7 cellular contexts compared by ENCODE assay signal in genomic region chr6:111086685-111087084, GRCh38. TPM values are rescaled to one million over a fixed set of nuclear protein-coding genes. Genes with fewer than 3 reads are reported as not detected.
A peak's percentile ranks its signal among the peaks of the same experiment; 100 is the strongest.
DNase-seq lines count a peak whose midpoint lies in the region; ATAC-seq and TF ChIP-seq lines count a peak whose summit lies in the region.

No MANE protein-coding gene starts in this region.

- no peak overlapping the region for H3K9ac ChIP-seq in iPS-15b (ENCODE audit: low read depth, low read length)

- H3K27me3 Mint-ChIP-seq in activated CD4-positive, alpha-beta memory T cell treated with anti-CD3 and anti-CD28 coated beads for 36 hours, result peaks cover 11% of the 10 kb centered on the region

- no peak for ATAC-seq in stimulated activated effector memory CD8-positive, alpha-beta T cell treated with anti-CD3 and anti-CD28 coated beads, Interleukin-12 subunit alpha, Interleukin-12 subunit beta, amount 100 ng/mL, for 72 hours

- H3K4me3 ChIP-seq in HFF-Myc (replicated peaks; ENCODE audit: low read depth, low read length), result peak overlapping the region; percentile 41
- H3K4me3 ChIP-seq in iPS-15b (ENCODE audit: low read depth, low read length), result peak overlapping the region; percentile 65

- CTCF ChIA-PET in activated CD4-positive, alpha-beta memory T cell treated with anti-CD3 and anti-CD28 coated beads for 36 hours (lab: Charles Lee), result interaction anchor here (1.1 kb wide), 1 partner anchor 124 kb away, joined by 4 read pairs; no protein-coding TSS in a partner anchor

- peak overlapping the region; percentile 75 for H3K4me3 Mint-ChIP-seq in activated CD4-positive, alpha-beta memory T cell treated with anti-CD3 and anti-CD28 coated beads for 36 hours
- H3K4me3 Mint-ChIP-seq in stimulated activated effector memory CD8-positive, alpha-beta T cell treated with anti-CD3 and anti-CD28 coated beads, Interleukin-12 subunit alpha, Interleukin-12 subunit beta, amount 100 ng/mL, for 72 hours, result peak overlapping the region; percentile 77

- H3K9me3 Mint-ChIP-seq in activated CD4-positive, alpha-beta memory T cell treated with anti-CD3 and anti-CD28 coated beads for 36 hours, result no peaks in the 10 kb centered on the region
- no peaks in the 10 kb centered on the region for H3K9me3 Mint-ChIP-seq in stimulated activated effector memory CD8-positive, alpha-beta T cell treated with anti-CD3 and anti-CD28 coated beads, Interleukin-12 subunit alpha, Interleukin-12 subunit beta, amount 100 ng/mL, for 72 hours

- H3K27ac Mint-ChIP-seq in activated CD4-positive, alpha-beta memory T cell treated with anti-CD3 and anti-CD28 coated beads for 36 hours, result no peak overlapping the region
- H3K27ac Mint-ChIP-seq in stimulated activated effector memory CD8-positive, alpha-beta T cell treated with anti-CD3 and anti-CD28 coated beads, Interleukin-12 subunit alpha, Interleukin-12 subunit beta, amount 100 ng/mL, for 72 hours, result no peak overlapping the region

- H3K36me3 ChIP-seq in iPS-15b (ENCODE audit: control insufficient read depth, insufficient read depth, low read length), result no peaks in the 10 kb centered on the region

- TF ChIP-seq CTCF in HFF-Myc (IDR thresholded peaks at IDR 0.05; ENCODE audit: low read depth, low read length, missing control alignments), result no peak

- POLR2A ChIA-PET in activated CD4-positive, alpha-beta memory T cell treated with anti-CD3 and anti-CD28 coated beads for 36 hours (lab: Charles Lee), result no interaction called here

- H3K36me3 Mint-ChIP-seq in activated CD4-positive, alpha-beta memory T cell treated with anti-CD3 and anti-CD28 coated beads for 36 hours, result no peaks in the 10 kb centered on the region
- no peaks in the 10 kb centered on the region for H3K36me3 Mint-ChIP-seq in stimulated activated effector memory CD8-positive, alpha-beta T cell treated with anti-CD3 and anti-CD28 coated beads, Interleukin-12 subunit alpha, Interleukin-12 subunit beta, amount 100 ng/mL, for 72 hours

- peaks cover 26% of the 10 kb centered on the region for H3K27me3 ChIP-seq in iPS-15b (ENCODE audit: control insufficient read depth, insufficient read depth, low read length)

- intact Hi-C loops in activated CD4-positive, alpha-beta memory T cell treated with anti-CD3 and anti-CD28 coated beads for 36 hours (cut with micrococcal nuclease), result loop anchor here (5.0 kb wide), 2 partner anchors 96 to 269 kb away; partner anchors contain the start of gene CDK19

- DNase-seq in HFF-Myc (ENCODE audit: extremely low read depth, low read depth) (no peak), NCI-H446 (lab: John Stamatoyannopoulos, UW) (no peak), EL (no peak), SIG-M5 (lab: John Stamatoyannopoulos, UW) (no peak)
- DNase-seq in activated CD4-positive, alpha-beta memory T cell treated with anti-CD3 and anti-CD28 coated beads for 36 hours, result no peak
- no peak for DNase-seq in stimulated activated effector memory CD8-positive, alpha-beta T cell treated with anti-CD3 and anti-CD28 coated beads, Interleukin-12 subunit alpha, Interleukin-12 subunit beta, amount 100 ng/mL, for 72 hours (ENCODE audit: low spot score in 2 of 2)

- no peaks in the 10 kb centered on the region for H3K9me3 ChIP-seq in iPS-15b (ENCODE audit: control insufficient read depth, insufficient read depth, low read length)

- peaks cover 17% of the 10 kb centered on the region for H3K4me1 ChIP-seq in iPS-15b (ENCODE audit: control insufficient read depth, insufficient read depth, low read length)

- H3K4me1 Mint-ChIP-seq in activated CD4-positive, alpha-beta memory T cell treated with anti-CD3 and anti-CD28 coated beads for 36 hours (ENCODE audit: low read depth), result peaks cover 28% of the 10 kb centered on the region
- H3K4me1 Mint-ChIP-seq in stimulated activated effector memory CD8-positive, alpha-beta T cell treated with anti-CD3 and anti-CD28 coated beads, Interleukin-12 subunit alpha, Interleukin-12 subunit beta, amount 100 ng/mL, for 72 hours, result peaks cover 14% of the 10 kb centered on the region

RNA-seq across cellular contexts. Expression of gene SLC16A10, which starts 0.6 kb away (rescaled TPM):
- total RNA-seq in activated CD4-positive, alpha-beta memory T cell treated with anti-CD3 and anti-CD28 coated beads for 36 hours, result 1 to 10 TPM; 3.4 to 3.6 TPM
